In the genomic region with DNA sequence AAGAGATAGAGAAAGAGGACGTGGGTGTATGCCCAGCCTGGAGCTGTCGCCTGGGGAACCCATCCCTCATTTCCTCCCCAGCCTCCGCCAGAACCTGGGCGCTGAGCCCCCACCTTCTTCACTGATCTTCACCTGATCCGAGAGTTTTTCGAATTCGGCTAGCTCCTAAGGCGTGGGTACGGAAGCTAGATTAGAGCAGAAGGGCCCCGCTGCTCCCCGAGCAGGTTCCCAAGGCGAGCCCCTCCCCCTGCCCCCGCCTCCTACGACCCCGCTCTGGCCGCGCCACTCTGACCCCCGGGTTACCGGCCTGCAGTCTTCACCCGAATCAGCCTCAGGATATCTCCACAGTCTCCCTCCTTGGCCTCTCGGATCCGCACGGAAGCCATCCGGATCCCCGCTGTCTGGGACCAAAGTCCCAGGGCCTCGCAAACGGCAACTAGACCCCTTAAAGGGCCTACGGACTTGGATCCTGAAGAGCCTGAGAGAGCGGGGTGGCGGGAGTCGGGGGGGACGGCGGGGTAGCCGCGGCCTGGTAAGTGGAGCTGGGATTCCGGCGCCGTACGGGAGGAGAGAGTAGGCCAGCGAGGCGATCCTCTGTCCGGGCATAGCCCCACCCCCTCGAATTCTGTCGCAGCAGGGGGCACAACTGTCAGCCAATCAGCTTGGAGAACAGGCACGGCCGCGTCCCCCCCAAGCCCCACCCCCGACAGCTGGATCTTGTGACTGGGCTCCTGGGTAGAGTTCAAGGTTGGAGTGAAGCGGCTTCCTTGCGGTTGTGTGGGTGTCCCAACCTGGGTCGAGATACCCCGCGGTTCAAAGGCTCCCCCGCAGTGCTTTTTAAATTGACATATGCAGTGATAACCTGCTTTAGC, we compare ENCODE assay signal across 7 cellular contexts. TPM values are rescaled to one million over a fixed set of nuclear protein-coding genes. Genes with fewer than 3 reads are reported as not detected.
DNase-seq lines count a peak whose midpoint lies in the region; ATAC-seq and TF ChIP-seq lines count a peak whose summit lies in the region.

Gene SAT2 (minus strand): TSS at position 572 of the 872 bp plus-strand sequence. CDS start 186 bp downstream, at position 386.

- no peaks in the 10 kb centered on the region for H3K27me3 ChIP-seq in spleen (replicated peaks in 1 of 7)

- H3K9me3 ChIP-seq in spleen, result no peaks in the 10 kb centered on the region

- intact Hi-C loops in spleen (cut with DNase I; ENCODE audit: low total_unique reads), result loop anchor here (10.0 kb wide), 1 partner anchor 57 kb away; the partner anchor contains the start of genes TP53 and WRAP53

- DNase-seq in NCI-H2171 treated with DMSO at 0.1 percent for 48 hours (lab: John Stamatoyannopoulos, UW) (peak; percentile 87), iris pigment epithelial cell (ENCODE audit: low read depth) (peak; percentile 93), spleen (peak; percentile 96)
- DNase-seq in activated CD4-positive, CD25-positive, alpha-beta regulatory T cell treated with anti-CD3 and anti-CD28 coated beads, Interleukin-2, amount 50 U/mL, for 16 hours (ENCODE audit: low read depth, low spot score), result peak; percentile 69
- peak; percentile 76 for DNase-seq in central memory CD4-positive, alpha-beta T cell

- H3K4me3 ChIP-seq in spleen, result peak within 1 kb of the TSS; percentile 52 to 84 (median 58)

- TF ChIP-seq POLR2A in GM18505 (IDR thresholded peaks at IDR 0.05; ENCODE audit: borderline replicate concordance, extremely low read depth, insufficient read depth, insufficient read length), result peak; percentile 81
- peak in 2 of 3 donors; percentile 8 to 68 for TF ChIP-seq POLR2A in spleen (IDR thresholded peaks at IDR 0.05)

- H3K27ac ChIP-seq in spleen, result peak within 1 kb of the TSS; percentile 82 to 97 (median 91)

- H3K36me3 ChIP-seq in spleen, result peaks cover 0 to 14% (median 0%) of the 10 kb centered on the region in 6 donors

- H3K4me1 ChIP-seq in spleen, result peaks cover 9 to 29% (median 19%) of the 10 kb centered on the region in 6 donors

- peak; percentile 81 for ATAC-seq in GM18505 (IDR thresholded peaks at IDR 0.05; ENCODE audit: unreplicated experiment)
- ATAC-seq in HG02981 (IDR thresholded peaks at IDR 0.05; ENCODE audit: unreplicated experiment), result peak; percentile 87

- no peak for TF ChIP-seq CTCF in spleen (IDR thresholded peaks at IDR 0.05 in 8 of 11, conservative IDR thresholded peaks at IDR 0.05 in 3 of 11)

- 0 to 2% (median 1%) methylated on average over 32 to 54 of the region's 54 CpGs for WGBS in spleen, 5 donors

RNA-seq across cellular contexts. Expression of gene SAT2, which starts in this region (rescaled TPM):
- 10 to 100 TPM; 65.1 to 98.6 (median 80.6) TPM for total RNA-seq in spleen
- 100 to 1,000 TPM; 116 to 229 (median 191) TPM for polyA plus RNA-seq in spleen

Comparison
In these comparisons a context has a peak if more than half of its experiments do, and no peak if none do; other contexts are left out.
1. Peak in every context shown above with its lines: DNase-seq, ATAC-seq, H3K4me3 ChIP-seq and H3K27ac ChIP-seq.